ENCODE assay signal across 19 cellular contexts in genomic region chr1:53643881-53644390, GRCh38.
DNase-seq lines count a peak whose midpoint lies in the region; ATAC-seq and TF ChIP-seq lines count a peak whose summit lies in the region.
"Had no signal": no experiment of that assay in that cellular context is flagged by ENCODE, and none has a peak within 500 bp of the region (broad histone marks: within the 10 kb centered on the region; RNA-seq: fewer than 3 reads in every experiment).

No MANE protein-coding gene starts in this region.

- no peak overlapping the region for H3K4me3 Mint-ChIP-seq in CD14-positive monocyte
- H3K4me3 Mint-ChIP-seq: CD4-positive, alpha-beta T cell; HFFc6 had no signal

- H3K9me3 ChIP-seq in iPS-15b (ENCODE audit: control insufficient read depth, insufficient read depth, low read length) (no peaks in the 10 kb centered on the region), sigmoid colon (no peaks in the 10 kb centered on the region)
- H3K9me3 ChIP-seq: MG63 had no signal

- intact Hi-C loops in CD14-positive monocyte (cut with micrococcal nuclease), result no loop called here
- intact Hi-C loops in sigmoid colon (cut with DNase I), result no loop called here

- 86 to 90% methylated on average over 4 of the region's 4 CpGs for WGBS in sigmoid colon, 2 donors

- no peak for TF ChIP-seq POLR2A in sigmoid colon (IDR thresholded peaks at IDR 0.05)

- H3K36me3 Mint-ChIP-seq in CD14-positive monocyte, result no peaks in the 10 kb centered on the region

- H3K27ac ChIP-seq in sigmoid colon, result no peak overlapping the region

- H3K4me3 ChIP-seq in H7 (ENCODE audit: insufficient read depth, low read depth, low read length), result no peak overlapping the region
- H3K4me3 ChIP-seq in iPS-15b (ENCODE audit: low read depth, low read length), result no peak overlapping the region
- H3K4me3 ChIP-seq in sigmoid colon, result no peak overlapping the region
- H3K4me3 ChIP-seq: K562, MG63 had no signal

- TF ChIP-seq CTCF in CD14-positive monocyte (IDR thresholded peaks at IDR 0.05) (no peak), sigmoid colon (IDR thresholded peaks at IDR 0.05) (no peak)

- no peak for TF ChIP-seq EP300 in sigmoid colon (IDR thresholded peaks at IDR 0.05)

- DNase-seq in CD14-positive monocyte (ENCODE audit: low spot score) (peak; percentile 3), H7 (peak; percentile 11), sigmoid colon (peak; percentile 22), activated gamma-delta T cell treated with Interleukin-2 at 50 U/mL for 16 hours (no peak), cortex of kidney (lab: John Stamatoyannopoulos, UW) (no peak)
- DNase-seq: COR-L47, DMS79, HFFc6, MG63, NCI-H1417, NCI-H1694 treated with DMSO at 0.1 percent for 48 hours, NCI-H446, NCI-H526 treated with DMSO at 0.1 percent for 48 hours, OCI-M1, SHP77 had no signal

- H3K27me3 Mint-ChIP-seq in CD14-positive monocyte (ENCODE audit: low read depth in 3 of 3), result peaks cover 0 to 7% (median 3%) of the 10 kb centered on the region in 3 donors
- H3K27me3 Mint-ChIP-seq: CD4-positive, alpha-beta T cell had no signal

- H3K4me1 ChIP-seq in iPS-15b (ENCODE audit: control insufficient read depth, insufficient read depth, low read length) (no peaks in the 10 kb centered on the region), sigmoid colon (no peaks in the 10 kb centered on the region)

- ATAC-seq in HG02798 (IDR thresholded peaks at IDR 0.05; ENCODE audit: poor library complexity, unreplicated experiment), result no peak
- ATAC-seq: K562 had no signal

- H3K9ac ChIP-seq in iPS-15b (ENCODE audit: low read depth, low read length), result peak overlapping the region; percentile 8

- H3K9me3 Mint-ChIP-seq in CD14-positive monocyte, result peaks cover 0 to 2% (median 0%) of the 10 kb centered on the region in 7 donors
- H3K9me3 Mint-ChIP-seq: CD4-positive, alpha-beta T cell; HFFc6 had no signal

- H3K36me3 ChIP-seq in H7 (replicated peaks; ENCODE audit: control insufficient read depth, insufficient read depth, low read length) (no peaks in the 10 kb centered on the region), iPS-15b (ENCODE audit: control insufficient read depth, insufficient read depth, low read length) (no peaks in the 10 kb centered on the region), sigmoid colon (no peaks in the 10 kb centered on the region)
- H3K36me3 ChIP-seq: MG63 had no signal

- H3K27me3 ChIP-seq in H7 (ENCODE audit: control insufficient read depth, insufficient read depth, low read length) (no peaks in the 10 kb centered on the region; the same call in 1 of the 2 replicates), iPS-15b (ENCODE audit: control insufficient read depth, insufficient read depth, low read length) (no peaks in the 10 kb centered on the region), sigmoid colon (no peaks in the 10 kb centered on the region)
- H3K27me3 ChIP-seq: MG63 had no signal

- no peaks in the 10 kb centered on the region for H3K4me1 Mint-ChIP-seq in CD14-positive monocyte

- H3K27ac Mint-ChIP-seq in CD14-positive monocyte, result no peak overlapping the region
- H3K27ac Mint-ChIP-seq: CD4-positive, alpha-beta T cell; HFFc6 had no signal

Comparison
In these comparisons a context has a peak if more than half of its experiments do, and no peak if none do; other contexts are left out.
1. DNase-seq: peak in CD14-positive monocyte (single experiment), H7 (single experiment) and sigmoid colon (single experiment); none in activated gamma-delta T cell treated with Interleukin-2 at 50 U/mL for 16 hours (single experiment) and cortex of kidney (single experiment).